In the genomic region with DNA sequence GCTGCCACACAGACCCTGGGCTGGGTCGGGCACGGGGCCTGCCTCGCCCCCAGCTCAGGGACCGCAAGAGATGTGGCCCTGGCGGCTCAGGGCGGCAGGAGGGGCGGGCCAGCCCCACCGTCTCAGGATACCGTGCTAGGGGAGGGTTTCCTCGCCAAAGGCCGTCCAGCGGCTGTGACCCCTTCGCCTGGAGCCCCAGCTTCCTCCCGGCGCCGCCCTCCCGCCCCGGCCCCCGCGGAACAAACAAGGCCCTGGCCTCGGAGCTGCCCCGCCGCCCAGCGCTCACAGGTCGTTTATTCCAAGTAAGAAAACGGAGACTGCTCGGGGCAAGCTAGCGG, we compare ENCODE assay signal across 8 cellular contexts. TPM values are rescaled to one million over a fixed set of nuclear protein-coding genes. Genes with fewer than 3 reads are reported as not detected.
DNase-seq lines count a peak whose midpoint lies in the region; ATAC-seq and TF ChIP-seq lines count a peak whose summit lies in the region.

No MANE protein-coding gene starts in this region.

- H3K9me3 Mint-ChIP-seq in MCF 10A (ENCODE audit: unreplicated experiment) = no peaks in the 10 kb centered on the region

- H3K27me3 ChIP-seq in breast epithelium (no peaks in the 10 kb centered on the region), right lobe of liver (no peaks in the 10 kb centered on the region), upper lobe of right lung (no peaks in the 10 kb centered on the region)

- 72% methylated on average over 11 of the region's 28 CpGs for WGBS in right lobe of liver (ENCODE audit: insufficient coverage, low coverage, low lambda C conversion rate, missing lambda C conversion rate)

- BruUV-seq in MCF 10A (replicated peaks; lab: Mats Ljungman, UMichigan) = no TSS peak

- POLR2A ChIA-PET in MCF 10A (lab: Yijun Ruan, JAX) = interaction anchor here (0.6 to 2.3 kb wide), 4 partner anchors 10 to 373 kb away, joined by 3 to 11 read pairs (median 4); partner anchors contain the start of gene CHID1

- H3K27me3 Mint-ChIP-seq in MCF 10A (ENCODE audit: insufficient read depth, unreplicated experiment) = no peaks in the 10 kb centered on the region

- peaks cover 9% of the 10 kb centered on the region for H3K36me3 Mint-ChIP-seq in MCF 10A (ENCODE audit: insufficient read depth, unreplicated experiment)

- CTCF ChIA-PET in MCF 10A (lab: Yijun Ruan, JAX) = interaction anchor here (0.6 to 2.1 kb wide), 8 partner anchors 11 to 780 kb away, joined by 3 to 8 read pairs (median 4); partner anchors contain the start of gene CHID1

- no peaks in the 10 kb centered on the region for H3K9me3 ChIP-seq in breast epithelium
- H3K9me3 ChIP-seq in right lobe of liver = no peaks in the 10 kb centered on the region
- H3K9me3 ChIP-seq in upper lobe of right lung = no peaks in the 10 kb centered on the region

- ATAC-seq in right lobe of liver (peak; percentile 4 to 37 (median 8)), upper lobe of right lung (no peak), HG02763 (IDR thresholded peaks at IDR 0.05; ENCODE audit: unreplicated experiment) (no peak)

- H3K4me3 ChIP-seq in breast epithelium (peak overlapping the region; percentile 84 to 100 (median 87)), cardiac fibroblast (replicated peaks in 1 of 2; ENCODE audit: low read depth in 2 of 2, low read length in 2 of 2) (peak overlapping the region; percentile 19 to 42), right lobe of liver (peak overlapping the region; percentile 9 to 79 (median 68)), upper lobe of right lung (peak overlapping the region; percentile 34)

- DNase-seq in breast epithelium (ENCODE audit: low spot score in 2 of 2) (no peak), MCF 10A (ENCODE audit: unreplicated experiment) (no peak), cardiac fibroblast (ENCODE audit: low read depth in 2 of 2) (no peak), right lobe of liver (peak in 2 of 3 donors; percentile 64 to 70), upper lobe of right lung (no peak), ecto neural progenitor cell (ENCODE audit: low spot score) (no peak), ACHN (no peak)

- TF ChIP-seq CTCF in breast epithelium (IDR thresholded peaks at IDR 0.05) (no peak), MCF 10A (IDR thresholded peaks at IDR 0.05; ENCODE audit: unreplicated experiment) (no peak), cardiac fibroblast (IDR thresholded peaks at IDR 0.05; ENCODE audit: low read depth, low read length) (no peak), right lobe of liver (IDR thresholded peaks at IDR 0.05) (no peak), upper lobe of right lung (IDR thresholded peaks at IDR 0.05) (no peak)

- H3K4me1 Mint-ChIP-seq in MCF 10A (ENCODE audit: insufficient read depth, unreplicated experiment) = peaks cover 9% of the 10 kb centered on the region

- peaks cover 0 to 3% of the 10 kb centered on the region in 2 donors for H3K4me1 ChIP-seq in breast epithelium
- H3K4me1 ChIP-seq in right lobe of liver = peaks cover 0 to 15% (median 4%) of the 10 kb centered on the region in 4 donors
- H3K4me1 ChIP-seq in upper lobe of right lung = peaks cover 34% of the 10 kb centered on the region

- H3K27ac ChIP-seq in breast epithelium (peak overlapping the region; percentile 90 to 98), right lobe of liver (peak overlapping the region in 2 of 3 donors; percentile 44 to 60), upper lobe of right lung (peak overlapping the region; percentile 75)

- in situ Hi-C loops in ACHN (cut with HindIII; ENCODE audit: low pct_ligation_motif_present, low pct_unique_long_range_greater_than_20kb, low sequenced_read_pairs) = no loop called here

- no peak overlapping the region for H3K27ac Mint-ChIP-seq in MCF 10A (ENCODE audit: low read depth, unreplicated experiment)

- H3K4me3 Mint-ChIP-seq in MCF 10A (ENCODE audit: unreplicated experiment) = no peak overlapping the region

- intact Hi-C loops in breast epithelium (cut with DNase I; ENCODE audit: low total_unique reads) (no loop called here), MCF 10A (cut with micrococcal nuclease) (no loop called here), right lobe of liver (cut with DNase I) (no loop called here), upper lobe of right lung (cut with DNase I) (no loop called here)

- H3K36me3 ChIP-seq in breast epithelium (no peaks in the 10 kb centered on the region), right lobe of liver (peaks cover 0 to 6% (median 0%) of the 10 kb centered on the region in 4 donors), upper lobe of right lung (peaks cover 4% of the 10 kb centered on the region)

- no peak for TF ChIP-seq POLR2A in breast epithelium (IDR thresholded peaks at IDR 0.05)
- TF ChIP-seq POLR2A in right lobe of liver (IDR thresholded peaks at IDR 0.05) = no peak

RNA-seq across cellular contexts. Expression of gene AP2A2, which starts 0.5 kb away (rescaled TPM):
- total RNA-seq in breast epithelium (100 to 1,000 TPM in 1 of 3 donors, 10 to 100 TPM in 2; 44.6 to 112 (median 54.7) TPM), MCF 10A (2022) (70.5 and 70.6 TPM in 2 replicates), right lobe of liver (10 to 100 TPM; 41.4 to 66.7 (median 53.8) TPM), upper lobe of right lung (92.0 TPM)

RNA-seq across cellular contexts. Expression of gene CHID1, which starts 14.5 kb away (rescaled TPM):
- total RNA-seq in breast epithelium = 10 to 100 TPM; 58.3 to 79.5 (median 68.3) TPM
- 82.1 and 94.8 TPM in 2 replicates for total RNA-seq in MCF 10A (2022)
- total RNA-seq in right lobe of liver = 100 to 1,000 TPM in 1 of 6 experiments, 10 to 100 TPM in 5; 61.1 to 157 (median 78.7) TPM
- total RNA-seq in upper lobe of right lung = 52.9 TPM

Comparison
In these comparisons a context has a peak if more than half of its experiments do, and no peak if none do; other contexts are left out.
1. DNase-seq: peak in right lobe of liver (2 of 3); none in breast epithelium (0 of 2), MCF 10A (single experiment), cardiac fibroblast (0 of 2), upper lobe of right lung (single experiment), ecto neural progenitor cell (single experiment) and ACHN (single experiment).
2. H3K4me3 ChIP-seq: peak in every context shown above with its lines; median percentile 87 in breast epithelium; 68 in right lobe of liver; 34 in upper lobe of right lung; 30 in cardiac fibroblast.
3. ATAC-seq: peak in right lobe of liver (4 of 4); none in upper lobe of right lung (single experiment) and HG02763 (single experiment).
4. Peak in every context shown above with its lines, with median percentiles within 50 percentile points of each other: H3K27ac ChIP-seq.